In the genomic region with DNA sequence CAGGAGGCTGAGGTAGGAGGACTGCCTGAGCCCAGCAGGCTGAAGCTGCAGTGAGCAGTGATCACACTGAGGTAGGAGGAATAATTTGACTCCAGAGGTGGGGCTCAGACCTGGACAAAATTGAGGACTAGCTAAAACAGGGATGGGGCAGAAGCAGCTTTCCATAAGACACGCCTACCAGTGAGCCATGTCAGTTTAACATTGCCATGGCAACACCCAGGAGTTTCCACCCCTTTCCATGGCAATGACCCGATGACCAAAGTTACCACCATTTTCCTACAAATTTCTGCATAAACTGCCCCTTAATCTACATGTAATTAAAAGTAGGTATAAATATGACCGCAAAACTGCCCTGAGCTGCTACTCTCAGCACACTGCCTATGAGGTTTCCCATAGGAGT, we compare ENCODE assay signal across 38 cellular contexts. TPM values are rescaled to one million over a fixed set of nuclear protein-coding genes. Genes with fewer than 3 reads are reported as not detected.
"Had no signal": no experiment of that assay in that cellular context is flagged by ENCODE, and none has a peak within 500 bp of the region (broad histone marks: within the 10 kb centered on the region; RNA-seq: fewer than 3 reads in every experiment).

No MANE protein-coding gene starts in this region.

- H3K36me3 ChIP-seq: MG63 had no signal

- DNase-seq: Karpas-422, Kasumi-1, MG63, MM.1S, MV-4-11, NCI-H1048, NCI-H1092, NCI-H1092 treated with DMSO at 0.1 percent for 48 hours, NCI-H1105, NCI-H1105 treated with DMSO at 0.1 percent for 48 hours, NCI-H1417, NCI-H1417 treated with DMSO at 0.1 percent for 48 hours, NCI-H1436, NCI-H1436 treated with DMSO at 0.1 percent for 48 hours, NCI-H146, NCI-H1694, NCI-H1694 treated with DMSO at 0.1 percent for 48 hours, NCI-H187, NCI-H187 treated with DMSO at 0.1 percent for 48 hours, NCI-H1930, NCI-H2029, NCI-H2029 treated with DMSO at 0.1 percent for 48 hours, NCI-H2081, NCI-H2081 treated with DMSO at 0.1 percent for 48 hours, NCI-H2107, NCI-H2171, NCI-H2171 treated with DMSO at 0.1 percent for 48 hours, NCI-H2227 treated with DMSO at 0.1 percent for 48 hours, NCI-H226, NCI-H345, NCI-H446, NCI-H446 treated with DMSO at 0.1 percent for 48 hours, NCI-H510A, NCI-H510A treated with DMSO at 0.1 percent for 48 hours, NCI-H524 had no signal

- H3K27me3 ChIP-seq: MG63 had no signal

- H3K4me3 ChIP-seq: MG63 had no signal

RNA-seq across cellular contexts. Expression of a gene that starts 54.5 kb away (rescaled TPM):
- total RNA-seq: LHCN-M2, MCF 10A, NCI-H460 had no signal
